1 cellular context compared by ENCODE assay signal in the genomic region with DNA sequence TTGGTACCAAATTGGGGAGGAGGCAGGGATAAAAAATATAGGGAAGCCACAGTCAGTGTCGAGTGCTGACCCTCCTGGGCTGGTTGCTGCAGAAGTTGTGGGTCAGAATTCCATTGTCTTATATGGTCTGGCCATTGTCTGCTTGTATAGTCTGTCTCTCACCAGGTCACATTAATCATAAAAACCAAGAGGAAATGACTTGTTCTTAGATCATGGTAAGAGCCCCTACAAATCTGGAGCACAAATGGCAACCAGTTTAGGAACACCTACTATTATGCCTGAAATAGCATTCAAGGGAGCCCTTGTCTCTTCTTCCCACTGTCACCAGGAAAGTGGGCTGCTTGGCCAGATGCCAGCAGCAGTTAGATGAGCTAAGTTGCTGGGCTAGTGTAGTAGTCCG.
TF ChIP-seq lines count a peak whose summit lies in the region.

No MANE protein-coding gene starts in this region.

TF ChIP-seq in K562, 482 proteins besides CTCF, POLR2A, EP300 and RAD21 (continued from another document):
- TF ChIP-seq, protein P1, sequence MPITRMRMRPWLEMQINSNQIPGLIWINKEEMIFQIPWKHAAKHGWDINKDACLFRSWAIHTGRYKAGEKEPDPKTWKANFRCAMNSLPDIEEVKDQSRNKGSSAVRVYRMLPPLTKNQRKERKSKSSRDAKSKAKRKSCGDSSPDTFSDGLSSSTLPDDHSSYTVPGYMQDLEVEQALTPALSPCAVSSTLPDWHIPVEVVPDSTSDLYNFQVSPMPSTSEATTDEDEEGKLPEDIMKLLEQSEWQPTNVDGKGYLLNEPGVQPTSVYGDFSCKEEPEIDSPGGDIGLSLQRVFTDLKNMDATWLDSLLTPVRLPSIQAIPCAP (CRISPR knock-in tag; IDR thresholded peaks at IDR 0.05; ENCODE audit: borderline replicate concordance), result no peak
